Comparison of ENCODE assay signal across 16 cellular contexts in genomic region chr5:71693828-71694427, GRCh38. TPM values are rescaled to one million over a fixed set of nuclear protein-coding genes. Genes with fewer than 3 reads are reported as not detected.
A peak's percentile ranks its signal among the peaks of the same experiment; 100 is the strongest.
DNase-seq lines count a peak whose midpoint lies in the region; TF ChIP-seq lines count a peak whose summit lies in the region.
"Had no signal": no experiment of that assay in that cellular context is flagged by ENCODE, and none has a peak within 500 bp of the region (broad histone marks: within the 10 kb centered on the region; RNA-seq: fewer than 3 reads in every experiment).

No MANE protein-coding gene starts in this region.

- TF ChIP-seq POLR2A in ovary (IDR thresholded peaks at IDR 0.05) = no peak

- peaks cover 64% of the 10 kb centered on the region for H3K4me1 Mint-ChIP-seq in nephron progenitor cell

- no peaks in the 10 kb centered on the region; the same call in 1 of the 2 replicates for H3K9me2 ChIP-seq in Karpas-422 (replicated peaks; ENCODE audit: insufficient read depth, low read length)

- no peak overlapping the region for H3K27ac ChIP-seq in Karpas-422 (ENCODE audit: low read length)
- H3K27ac ChIP-seq in ovary = no peak overlapping the region
- H3K27ac ChIP-seq: lower lobe of right lung had no signal

- H3K4me3 Mint-ChIP-seq in nephron progenitor cell = peak overlapping the region; percentile 62
- H3K4me3 Mint-ChIP-seq: activated T-cell treated with anti-CD3 and anti-CD28 coated beads, Interleukin-2, amount 50 U/mL, for 72 hours; stimulated activated naive CD8-positive, alpha-beta T cell treated with anti-CD3 and anti-CD28 coated beads, Interleukin-15, amount 100 ng/mL, for 72 hours had no signal

- DNase-seq in ELF-1 (ENCODE audit: low read depth, low spot score) (peak; percentile 27), NCI-H69 (lab: John Stamatoyannopoulos, UW) (peak; percentile 74), ecto neural progenitor cell (ENCODE audit: low spot score) (peak; percentile 54), nephron progenitor cell (peak; percentile 16), Karpas-422 (no peak), hypothalamus (lab: John Stamatoyannopoulos, UW) (no peak), ovary (no peak)
- DNase-seq in activated CD8-positive, alpha-beta memory T cell treated with anti-CD3 and anti-CD28 coated beads, Interleukin-2, amount 50 U/mL, for 48 hours = no peak
- DNase-seq: activated T-cell treated with anti-CD3 and anti-CD28 coated beads, Interleukin-2, amount 50 U/mL, for 72 hours; effector CD8-positive, alpha-beta T cell; lower lobe of right lung; stimulated activated CD4-positive, alpha-beta T cell treated with anti-CD3 and anti-CD28 coated beads, Interleukin-4, amount 100 ng/mL, for 24 hours; stimulated activated naive CD8-positive, alpha-beta T cell treated with anti-CD3 and anti-CD28 coated beads, Interleukin-15, amount 100 ng/mL, for 72 hours had no signal

- intact Hi-C loops in ovary (cut with DNase I) = no loop called here

- H3K27me3 ChIP-seq in Karpas-422 (ENCODE audit: low read length) (no peaks in the 10 kb centered on the region), ovary (no peaks in the 10 kb centered on the region)

- WGBS in ovary, 3 donors = 12 to 20% (median 13%) methylated on average over 7 of the region's 7 CpGs

- H3K9ac ChIP-seq in Karpas-422 (ENCODE audit: low read length) = no peak overlapping the region

- H3K4me3 ChIP-seq in Karpas-422 (ENCODE audit: low read length) = no peak overlapping the region
- no peak overlapping the region for H3K4me3 ChIP-seq in ovary
- H3K4me3 ChIP-seq: lower lobe of right lung had no signal

- H3K4me1 ChIP-seq in Karpas-422 (ENCODE audit: low read length) = peaks cover 4% of the 10 kb centered on the region; the same call in 1 of the 2 replicates
- H3K4me1 ChIP-seq in ovary (ENCODE audit: insufficient read depth) = no peaks in the 10 kb centered on the region
- H3K4me1 ChIP-seq: lower lobe of right lung had no signal

- H3K36me3 ChIP-seq in Karpas-422 (ENCODE audit: insufficient read depth, low read length) = no peaks in the 10 kb centered on the region
- no peaks in the 10 kb centered on the region for H3K36me3 ChIP-seq in ovary
- H3K36me3 ChIP-seq: lower lobe of right lung had no signal

- no peaks in the 10 kb centered on the region for H3K27me3 Mint-ChIP-seq in nephron progenitor cell (ENCODE audit: low read depth, poor library complexity)

- no peak overlapping the region for H2AFZ ChIP-seq in Karpas-422 (ENCODE audit: low read length)

- no peaks in the 10 kb centered on the region for H3K36me3 Mint-ChIP-seq in nephron progenitor cell (ENCODE audit: low read depth)

- no peaks in the 10 kb centered on the region for H3K79me2 ChIP-seq in Karpas-422 (ENCODE audit: low read length)

- TF ChIP-seq CTCF in nephron progenitor cell (IDR thresholded peaks at IDR 0.05) = no peak
- TF ChIP-seq CTCF in ovary (IDR thresholded peaks at IDR 0.05) = no peak

- no peak for TF ChIP-seq EP300 in ovary (IDR thresholded peaks at IDR 0.05)

- no peak overlapping the region for H3K4me2 ChIP-seq in Karpas-422 (ENCODE audit: low read depth, low read length, poor library complexity, severe bottlenecking)

- H3K9me3 ChIP-seq in Karpas-422 (ENCODE audit: low read length) = no peaks in the 10 kb centered on the region
- H3K9me3 ChIP-seq in ovary = no peaks in the 10 kb centered on the region
- H3K9me3 ChIP-seq: lower lobe of right lung had no signal

- H3K9me3 Mint-ChIP-seq in nephron progenitor cell = no peaks in the 10 kb centered on the region

- H3K27ac Mint-ChIP-seq in nephron progenitor cell = peak overlapping the region; percentile 73
- H3K27ac Mint-ChIP-seq: activated T-cell treated with anti-CD3 and anti-CD28 coated beads, Interleukin-2, amount 50 U/mL, for 72 hours; stimulated activated naive CD8-positive, alpha-beta T cell treated with anti-CD3 and anti-CD28 coated beads, Interleukin-15, amount 100 ng/mL, for 72 hours had no signal

- H4K20me1 ChIP-seq in Karpas-422 (ENCODE audit: insufficient read depth, low read depth, low read length) = no peaks in the 10 kb centered on the region

RNA-seq across cellular contexts. Expression of gene CARTPT, which starts 25.1 kb away (rescaled TPM):
- not detected in 2 replicates for total RNA-seq in Karpas-422 (2014; rRNA removed; shearing (Covaris generic); ENCODE audit: low replicate concordance)
- under 1 TPM in 1 of 7 donors, not detected in 6; 0.63 TPM for total RNA-seq in ovary
- polyA plus RNA-seq in ovary = not detected
- total RNA-seq: activated T-cell treated with anti-CD3 and anti-CD28 coated beads, Interleukin-2, amount 50 U/mL, for 72 hours; glomerular endothelial cell; lower lobe of right lung; posterior vena cava; SK-MEL-5 had no signal

Comparison
In these comparisons a context has a peak if more than half of its experiments do, and no peak if none do; other contexts are left out.
1. DNase-seq: peak in ELF-1 (single experiment), NCI-H69 (single experiment), ecto neural progenitor cell (single experiment) and nephron progenitor cell (single experiment); none in Karpas-422 (single experiment), hypothalamus (0 of 51), ovary (0 of 5) and activated CD8-positive, alpha-beta memory T cell treated with anti-CD3 and anti-CD28 coated beads, Interleukin-2, amount 50 U/mL, for 48 hours (single experiment).